ENCODE assay signal across 19 cellular contexts in genomic region chr19:1390594-1391423, GRCh38. TPM values are rescaled to one million over a fixed set of nuclear protein-coding genes. Genes with fewer than 3 reads are reported as not detected.
A peak's percentile ranks its signal among the peaks of the same experiment; 100 is the strongest.
DNase-seq lines count a peak whose midpoint lies in the region; ATAC-seq, FAIRE-seq and TF ChIP-seq lines count a peak whose summit lies in the region.
"Had no signal": no experiment of that assay in that cellular context is flagged by ENCODE, and none has a peak within 500 bp of the region (broad histone marks: within the 10 kb centered on the region; RNA-seq: fewer than 3 reads in every experiment).

No MANE protein-coding gene starts in this region.

- no peak for FAIRE-seq in HepG2 (lab: Jason Lieb, UNC)
- FAIRE-seq: A549, GM12878, H1 had no signal

- no peak for TF ChIP-seq RAD21 in HepG2 (CRISPR knock-in tag; IDR thresholded peaks at IDR 0.05)

- ATAC-seq in HepG2 (no peak), right lobe of liver (no peak)
- ATAC-seq: A549, GM12878 had no signal

- no peak overlapping the region for H2BK120ac ChIP-seq in neuronal stem cell (ENCODE audit: low read depth, low read length)

- peak overlapping the region; percentile 55 for H3K23ac ChIP-seq in neuronal stem cell (ENCODE audit: low read depth, low read length, poor library complexity)

- H4K91ac ChIP-seq in neuronal stem cell (ENCODE audit: low read depth, low read length, poor library complexity): no peak overlapping the region

- H3K9me3 ChIP-seq in HepG2 (ENCODE audit: low read length): no peaks in the 10 kb centered on the region
- H3K9me3 ChIP-seq in right lobe of liver: no peaks in the 10 kb centered on the region
- peaks cover 0 to 4% of the 10 kb centered on the region in 2 donors for H3K9me3 ChIP-seq in neuronal stem cell (replicated peaks in 1 of 2; ENCODE audit: control insufficient read depth in 2 of 2, insufficient read depth in 1 of 2, low read depth in 1 of 2, low read length in 2 of 2)
- H3K9me3 ChIP-seq: A549, BLaER1 had no signal

- TF ChIP-seq EP300 in HepG2 (IDR thresholded peaks at IDR 0.05; ENCODE audit: low read depth in 2 of 2, low read length in 2 of 2): no peak
- TF ChIP-seq EP300 in HepG2 (CRISPR knock-in tag; IDR thresholded peaks at IDR 0.05; ENCODE audit: borderline replicate concordance): no peak

- H3K4me1 ChIP-seq in HepG2 (ENCODE audit: insufficient read depth, low read length): peaks cover 17% of the 10 kb centered on the region
- H3K4me1 ChIP-seq in right lobe of liver: peaks cover 0 to 19% (median 6%) of the 10 kb centered on the region in 4 donors
- peaks cover 0 to 4% of the 10 kb centered on the region in 2 donors for H3K4me1 ChIP-seq in neuronal stem cell (ENCODE audit: control insufficient read depth in 2 of 2, insufficient read depth in 1 of 2, low read depth in 1 of 2, low read length in 2 of 2)
- H3K4me1 ChIP-seq: A549 had no signal

- H2AFZ ChIP-seq in HepG2 (ENCODE audit: low read length) (no peak overlapping the region), neuronal stem cell (ENCODE audit: low read length) (no peak overlapping the region)

- H3K36me3 ChIP-seq in HepG2 (replicated peaks in 1 of 2; ENCODE audit: control insufficient read depth in 1 of 2, insufficient read depth in 2 of 2, low read length in 2 of 2) (peaks cover 9 to 35% of the 10 kb centered on the region in 2 experiments), right lobe of liver (peaks cover 0 to 31% (median 5%) of the 10 kb centered on the region in 4 donors), neuronal stem cell (replicated peaks in 1 of 2; ENCODE audit: control insufficient read depth in 2 of 2, insufficient read depth in 2 of 2, low read length in 2 of 2) (peaks cover 22 to 43% of the 10 kb centered on the region in 2 donors)

- TF ChIP-seq POLR2A in HepG2 (IDR thresholded peaks at IDR 0.05; ENCODE audit: insufficient read depth in 1 of 2, low read depth in 2 of 2, low read length in 2 of 2): no peak
- no peak for TF ChIP-seq POLR2A in right lobe of liver (IDR thresholded peaks at IDR 0.05)

- no peak overlapping the region for H2BK5ac ChIP-seq in neuronal stem cell (ENCODE audit: low read length)

- in situ Hi-C loops in HepG2 (cut with HindIII; ENCODE audit: extremely low pct_ligation_motif_present, low pct_unique_long_range_greater_than_20kb): no loop called here

- H3K4me3 ChIP-seq in HepG2 (replicated peaks in 1 of 3; ENCODE audit: insufficient read depth in 1 of 3, low read depth in 2 of 3, low read length in 3 of 3): no peak overlapping the region
- H3K4me3 ChIP-seq in right lobe of liver: no peak overlapping the region
- H3K4me3 ChIP-seq in dorsolateral prefrontal cortex: peak overlapping the region in 2 of 59 donors; percentile 11 to 18
- H3K4me3 ChIP-seq in neuronal stem cell (ENCODE audit: low read length in 2 of 2): no peak overlapping the region
- H3K4me3 ChIP-seq: A549, BLaER1, GM12878 had no signal

- H3K14ac ChIP-seq in neuronal stem cell (ENCODE audit: low read length): peak overlapping the region; percentile 56

- no peak overlapping the region for H3K4ac ChIP-seq in neuronal stem cell (ENCODE audit: low read length)

- H4K8ac ChIP-seq in neuronal stem cell (ENCODE audit: low read depth, low read length): no peak overlapping the region

- H2BK15ac ChIP-seq in neuronal stem cell (ENCODE audit: low read length): no peak overlapping the region

- H3K79me2 ChIP-seq in HepG2 (ENCODE audit: insufficient read depth, low read length): peaks cover 4% of the 10 kb centered on the region

- no peak overlapping the region for H3K18ac ChIP-seq in neuronal stem cell (ENCODE audit: low read length)

- intact Hi-C loops in HepG2 (cut with micrococcal nuclease; ENCODE audit: unreplicated experiment): no loop called here
- intact Hi-C loops in right lobe of liver (cut with DNase I): loop anchor here in 1 of 2 donors (10.0 kb wide), 1 partner anchor 106 kb away; the partner anchor contains the start of gene EFNA2
- intact Hi-C loops in dorsolateral prefrontal cortex (cut with DNase I): no loop called here

- POLR2A ChIA-PET in HepG2 (lab: Yijun Ruan, JAX): no interaction called here

- DNase-seq in HepG2 (ENCODE audit: low spot score) (no peak), right lobe of liver (no peak), dorsolateral prefrontal cortex (no peak), neuronal stem cell (ENCODE audit: low spot score) (no peak), NCI-H1694 (lab: John Stamatoyannopoulos, UW) (no peak), EL (no peak), NCI-H2171 treated with DMSO at 0.1 percent for 48 hours (lab: John Stamatoyannopoulos, UW) (no peak), hepatic stellate cell (ENCODE audit: low spot score) (no peak)
- DNase-seq: CD4-positive, alpha-beta memory T cell; DMS79 treated with DMSO at 0.1 percent for 48 hours; H9; IMR-90 had no signal

- H2AK5ac ChIP-seq in neuronal stem cell (ENCODE audit: low read depth, low read length): no peak overlapping the region

- no peaks in the 10 kb centered on the region for H4K20me1 ChIP-seq in HepG2 (ENCODE audit: insufficient read depth, low read length)

- H3K27ac ChIP-seq in HepG2 (ENCODE audit: extremely low read length, insufficient read depth, low read length): no peak overlapping the region
- H3K27ac ChIP-seq in right lobe of liver: no peak overlapping the region
- H3K27ac ChIP-seq in dorsolateral prefrontal cortex: peak overlapping the region in 58 of 59 donors; percentile 86 to 100 (median 97)
- H3K27ac ChIP-seq in neuronal stem cell (replicated peaks; ENCODE audit: low read length): no peak overlapping the region
- H3K27ac ChIP-seq: 22Rv1, A549, BLaER1, HL-60 had no signal

- H2BK12ac ChIP-seq in neuronal stem cell (ENCODE audit: low read length): no peak overlapping the region

- H3K9ac ChIP-seq in HepG2 (ENCODE audit: insufficient read depth, low read depth, low read length): no peak overlapping the region
- H3K9ac ChIP-seq in neuronal stem cell (ENCODE audit: low read depth, low read length, poor library complexity): no peak overlapping the region
- H3K9ac ChIP-seq: BLaER1 had no signal

- TF ChIP-seq CTCF in HepG2 (CRISPR knock-in tag; IDR thresholded peaks at IDR 0.05) (no peak), right lobe of liver (IDR thresholded peaks at IDR 0.05) (no peak), dorsolateral prefrontal cortex (IDR thresholded peaks at IDR 0.05 in 54 of 56, conservative IDR thresholded peaks at IDR 0.05 in 2 of 56; ENCODE audit: low read depth in 1 of 56, partially characterized antibody in 56 of 56) (no peak)

- 98% methylated on average over 43 of the region's 61 CpGs for WGBS in HepG2 (ENCODE audit: low lambda C conversion rate)
- 96% methylated on average over 5 of the region's 61 CpGs for WGBS in right lobe of liver (ENCODE audit: insufficient coverage, low coverage, low lambda C conversion rate, missing lambda C conversion rate)
- WGBS in neuronal stem cell (ENCODE audit: extremely low coverage in 2 of 2, insufficient read length in 2 of 2, insufficient replicate concordance in 1 of 2), 2 donors: no CpG with 5 or more reads among the region's 61 CpGs

- CTCF ChIA-PET in HepG2 (lab: Yijun Ruan, JAX; ENCODE audit: low intra/inter-chr PET ratio, low total read pairs): no interaction called here

- peaks cover 17% of the 10 kb centered on the region for H3K79me1 ChIP-seq in neuronal stem cell (ENCODE audit: low read depth, low read length)

- H3K4me2 ChIP-seq in HepG2 (ENCODE audit: low read depth, low read length) (no peak overlapping the region), neuronal stem cell (ENCODE audit: insufficient read depth, low read length, poor library complexity, severe bottlenecking) (no peak overlapping the region)
- H3K4me2 ChIP-seq: A549, BLaER1 had no signal

- H3K27me3 ChIP-seq in HepG2 (ENCODE audit: control insufficient read depth in 1 of 2, insufficient read depth in 2 of 2, low read length in 2 of 2) (no peaks in the 10 kb centered on the region), right lobe of liver (no peaks in the 10 kb centered on the region), dorsolateral prefrontal cortex (no peaks in the 10 kb centered on the region), neuronal stem cell (ENCODE audit: control insufficient read depth in 3 of 3, insufficient read depth in 3 of 3, low read depth in 1 of 3, low read length in 3 of 3) (peaks cover 0 to 2% (median 0%) of the 10 kb centered on the region in 3 experiments)
- H3K27me3 ChIP-seq: BLaER1 had no signal

- BruUV-seq in HepG2 (replicated peaks; lab: Mats Ljungman, UMichigan): no TSS peak

RNA-seq across cellular contexts. Expression of gene NDUFS7, which starts 7.1 kb away (rescaled TPM):
- total RNA-seq in HepG2 (2016; rRNA removed; fragmentation: Illumina TruSeq; extraction: Trizol) (41.9 and 66.9 TPM in 2 replicates), right lobe of liver (100 to 1,000 TPM in 2 of 6 experiments, 10 to 100 TPM in 4; 70.1 to 210 (median 85.0) TPM), dorsolateral prefrontal cortex (100 to 1,000 TPM; 105 to 222 (median 151) TPM)
- total RNA-seq in HepG2 (2016; cell fraction: cytosol; rRNA removed; fragmentation: Illumina TruSeq; extraction: Trizol; ENCODE audit: low read depth): 18.8 and 21.5 TPM in 2 replicates
- total RNA-seq in HepG2 (2016; cell fraction: insoluble cytoplasmic fraction; rRNA removed; fragmentation: Illumina TruSeq; extraction: Trizol): 44.6 and 65.2 TPM in 2 replicates
- total RNA-seq in HepG2 (2016; cell fraction: membrane; rRNA removed; fragmentation: Illumina TruSeq; extraction: Trizol): 20.5 and 26.2 TPM in 2 replicates
- 38.7 and 47.0 TPM in 2 replicates for total RNA-seq in HepG2 (2016; cell fraction: nucleus; rRNA removed; fragmentation: Illumina TruSeq; extraction: Trizol)
- polyA plus RNA-seq in HepG2 (2011; rRNA removed): 34.3 and 39.2 TPM in 2 replicates
- 40.7 and 105 TPM in 2 replicates for polyA plus RNA-seq in HepG2 (2011; cell fraction: cytosol; rRNA removed)
- polyA plus RNA-seq in HepG2 (2011; cell fraction: nucleus; rRNA removed): 81.3 and 103 TPM in 2 replicates
- polyA plus RNA-seq in HepG2 (2012): 23.8 and 33.4 TPM in 2 replicates
- 23.8 and 28.5 TPM in 2 replicates for polyA plus RNA-seq in HepG2 (2016; cell fraction: cytosol; fragmentation: Illumina TruSeq; extraction: Trizol; ENCODE audit: low read depth)
- polyA plus RNA-seq in HepG2 (2016; cell fraction: insoluble cytoplasmic fraction; fragmentation: Illumina TruSeq; extraction: Trizol; ENCODE audit: low read depth): 44.9 and 52.6 TPM in 2 replicates
- polyA plus RNA-seq in HepG2 (2016; cell fraction: membrane; fragmentation: Illumina TruSeq; extraction: Trizol; ENCODE audit: low read depth): 17.9 and 21.2 TPM in 2 replicates
- polyA plus RNA-seq in HepG2 (2016; cell fraction: nucleus; fragmentation: Illumina TruSeq; extraction: Trizol; ENCODE audit: insufficient read depth, low read depth): 72.2 and 84.5 TPM in 2 replicates
- 40.5 and 74.3 TPM in 2 replicates for polyA minus RNA-seq in HepG2 (2011; rRNA and poly(A)+ RNA removed; ENCODE audit: low replicate concordance)
- polyA minus RNA-seq in HepG2 (2011; cell fraction: cytosol; rRNA and poly(A)+ RNA removed): 34.4 and 46.1 TPM in 2 replicates
- polyA minus RNA-seq in HepG2 (2011; cell fraction: nucleus; rRNA and poly(A)+ RNA removed): 8.9 and 9.0 TPM in 2 replicates
- polyA plus RNA-seq in neuronal stem cell (2013, experiment 1 of 2): 61.9 TPM
- 60.2 TPM for polyA plus RNA-seq in neuronal stem cell (2013, experiment 2 of 2)

RNA-seq across cellular contexts. Expression of gene GAMT, which starts 10.5 kb away (rescaled TPM):
- total RNA-seq in HepG2 (2016; rRNA removed; fragmentation: Illumina TruSeq; extraction: Trizol) (113 and 124 TPM in 2 replicates), right lobe of liver (100 to 1,000 TPM; 151 to 380 (median 221) TPM), dorsolateral prefrontal cortex (10 to 100 TPM; 30.0 to 91.1 (median 47.4) TPM)
- 167 and 206 TPM in 2 replicates for total RNA-seq in HepG2 (2016; cell fraction: cytosol; rRNA removed; fragmentation: Illumina TruSeq; extraction: Trizol; ENCODE audit: low read depth)
- 112 and 125 TPM in 2 replicates for total RNA-seq in HepG2 (2016; cell fraction: insoluble cytoplasmic fraction; rRNA removed; fragmentation: Illumina TruSeq; extraction: Trizol)
- 130 and 170 TPM in 2 replicates for total RNA-seq in HepG2 (2016; cell fraction: membrane; rRNA removed; fragmentation: Illumina TruSeq; extraction: Trizol)
- 42.6 and 51.4 TPM in 2 replicates for total RNA-seq in HepG2 (2016; cell fraction: nucleus; rRNA removed; fragmentation: Illumina TruSeq; extraction: Trizol)
- polyA plus RNA-seq in HepG2 (2011; rRNA removed): 115 and 120 TPM in 2 replicates
- 103 and 156 TPM in 2 replicates for polyA plus RNA-seq in HepG2 (2011; cell fraction: cytosol; rRNA removed)
- 88.3 and 90.1 TPM in 2 replicates for polyA plus RNA-seq in HepG2 (2011; cell fraction: nucleus; rRNA removed)
- 74.3 and 76.0 TPM in 2 replicates for polyA plus RNA-seq in HepG2 (2012)
- 282 and 316 TPM in 2 replicates for polyA plus RNA-seq in HepG2 (2016; cell fraction: cytosol; fragmentation: Illumina TruSeq; extraction: Trizol; ENCODE audit: low read depth)
- polyA plus RNA-seq in HepG2 (2016; cell fraction: insoluble cytoplasmic fraction; fragmentation: Illumina TruSeq; extraction: Trizol; ENCODE audit: low read depth): 152 and 183 TPM in 2 replicates
- polyA plus RNA-seq in HepG2 (2016; cell fraction: membrane; fragmentation: Illumina TruSeq; extraction: Trizol; ENCODE audit: low read depth): 195 and 222 TPM in 2 replicates
- polyA plus RNA-seq in HepG2 (2016; cell fraction: nucleus; fragmentation: Illumina TruSeq; extraction: Trizol; ENCODE audit: insufficient read depth, low read depth): 119 and 134 TPM in 2 replicates
- 46.3 and 144 TPM in 2 replicates for polyA minus RNA-seq in HepG2 (2011; rRNA and poly(A)+ RNA removed; ENCODE audit: low replicate concordance)
- 48.8 and 63.0 TPM in 2 replicates for polyA minus RNA-seq in HepG2 (2011; cell fraction: cytosol; rRNA and poly(A)+ RNA removed)
- polyA minus RNA-seq in HepG2 (2011; cell fraction: nucleus; rRNA and poly(A)+ RNA removed): 20.3 and 21.1 TPM in 2 replicates
- 41.6 TPM for polyA plus RNA-seq in neuronal stem cell (2013, experiment 1 of 2)
- 42.6 TPM for polyA plus RNA-seq in neuronal stem cell (2013, experiment 2 of 2)

RNA-seq across cellular contexts. Expression of gene DAZAP1, which starts 16.6 kb away (rescaled TPM):
- total RNA-seq in HepG2 (2016; rRNA removed; fragmentation: Illumina TruSeq; extraction: Trizol): 50.5 and 79.2 TPM in 2 replicates
- total RNA-seq in HepG2 (2016; cell fraction: cytosol; rRNA removed; fragmentation: Illumina TruSeq; extraction: Trizol; ENCODE audit: low read depth): 72.9 and 77.7 TPM in 2 replicates
- total RNA-seq in HepG2 (2016; cell fraction: insoluble cytoplasmic fraction; rRNA removed; fragmentation: Illumina TruSeq; extraction: Trizol): 43.4 and 84.1 TPM in 2 replicates
- 104 and 106 TPM in 2 replicates for total RNA-seq in HepG2 (2016; cell fraction: membrane; rRNA removed; fragmentation: Illumina TruSeq; extraction: Trizol)
- total RNA-seq in HepG2 (2016; cell fraction: nucleus; rRNA removed; fragmentation: Illumina TruSeq; extraction: Trizol): 38.3 and 43.3 TPM in 2 replicates
- 58.7 and 63.3 TPM in 2 replicates for polyA plus RNA-seq in HepG2 (2011; rRNA removed)
- polyA plus RNA-seq in HepG2 (2011; cell fraction: cytosol; rRNA removed): 37.8 and 48.2 TPM in 2 replicates
- 99.5 and 105 TPM in 2 replicates for polyA plus RNA-seq in HepG2 (2011; cell fraction: nucleus; rRNA removed)
- polyA plus RNA-seq in HepG2 (2012): 48.3 and 71.8 TPM in 2 replicates
- 108 and 114 TPM in 2 replicates for polyA plus RNA-seq in HepG2 (2016; cell fraction: cytosol; fragmentation: Illumina TruSeq; extraction: Trizol; ENCODE audit: low read depth)
- polyA plus RNA-seq in HepG2 (2016; cell fraction: insoluble cytoplasmic fraction; fragmentation: Illumina TruSeq; extraction: Trizol; ENCODE audit: low read depth): 86.3 and 104 TPM in 2 replicates
- polyA plus RNA-seq in HepG2 (2016; cell fraction: membrane; fragmentation: Illumina TruSeq; extraction: Trizol; ENCODE audit: low read depth): 117 and 124 TPM in 2 replicates
- polyA plus RNA-seq in HepG2 (2016; cell fraction: nucleus; fragmentation: Illumina TruSeq; extraction: Trizol; ENCODE audit: insufficient read depth, low read depth): 140 and 145 TPM in 2 replicates
- 26.8 and 58.6 TPM in 2 replicates for polyA minus RNA-seq in HepG2 (2011; rRNA and poly(A)+ RNA removed; ENCODE audit: low replicate concordance)
- polyA minus RNA-seq in HepG2 (2011; cell fraction: cytosol; rRNA and poly(A)+ RNA removed): 32.1 and 33.1 TPM in 2 replicates
- 35.5 and 41.4 TPM in 2 replicates for polyA minus RNA-seq in HepG2 (2011; cell fraction: nucleus; rRNA and poly(A)+ RNA removed)
- total RNA-seq in right lobe of liver: 10 to 100 TPM; 22.3 to 50.9 (median 42.2) TPM
- total RNA-seq in dorsolateral prefrontal cortex: 100 to 1,000 TPM in 3 of 120 experiments, 10 to 100 TPM in 117; 46.4 to 115 (median 70.5) TPM
- polyA plus RNA-seq in neuronal stem cell (2013, experiment 1 of 2): 124 TPM
- 126 TPM for polyA plus RNA-seq in neuronal stem cell (2013, experiment 2 of 2)

RNA-seq across cellular contexts. Expression of gene RPS15, which starts 47.4 kb away (rescaled TPM):
- total RNA-seq in HepG2 (2016; rRNA removed; fragmentation: Illumina TruSeq; extraction: Trizol) (695 and 780 TPM in 2 replicates), right lobe of liver (1,000 to 10,000 TPM in 2 of 6 experiments, 100 to 1,000 TPM in 4; 334 to 1,615 (median 355) TPM), dorsolateral prefrontal cortex (100 to 1,000 TPM; 343 to 670 (median 497) TPM)
- total RNA-seq in HepG2 (2016; cell fraction: cytosol; rRNA removed; fragmentation: Illumina TruSeq; extraction: Trizol; ENCODE audit: low read depth): 693 and 734 TPM in 2 replicates
- total RNA-seq in HepG2 (2016; cell fraction: insoluble cytoplasmic fraction; rRNA removed; fragmentation: Illumina TruSeq; extraction: Trizol): 654 and 886 TPM in 2 replicates
- 967 and 1,125 TPM in 2 replicates for total RNA-seq in HepG2 (2016; cell fraction: membrane; rRNA removed; fragmentation: Illumina TruSeq; extraction: Trizol)
- total RNA-seq in HepG2 (2016; cell fraction: nucleus; rRNA removed; fragmentation: Illumina TruSeq; extraction: Trizol): 240 and 299 TPM in 2 replicates
- polyA plus RNA-seq in HepG2 (2011; rRNA removed): 1,411 and 1,504 TPM in 2 replicates
- polyA plus RNA-seq in HepG2 (2011; cell fraction: cytosol; rRNA removed): 2,214 and 3,196 TPM in 2 replicates
- 923 and 1,023 TPM in 2 replicates for polyA plus RNA-seq in HepG2 (2011; cell fraction: nucleus; rRNA removed)
- polyA plus RNA-seq in HepG2 (2012): 1,504 and 2,202 TPM in 2 replicates
- polyA plus RNA-seq in HepG2 (2016; cell fraction: cytosol; fragmentation: Illumina TruSeq; extraction: Trizol; ENCODE audit: low read depth): 1,868 and 2,054 TPM in 2 replicates
- 1,628 and 1,692 TPM in 2 replicates for polyA plus RNA-seq in HepG2 (2016; cell fraction: insoluble cytoplasmic fraction; fragmentation: Illumina TruSeq; extraction: Trizol; ENCODE audit: low read depth)
- 2,328 and 2,419 TPM in 2 replicates for polyA plus RNA-seq in HepG2 (2016; cell fraction: membrane; fragmentation: Illumina TruSeq; extraction: Trizol; ENCODE audit: low read depth)
- 895 and 898 TPM in 2 replicates for polyA plus RNA-seq in HepG2 (2016; cell fraction: nucleus; fragmentation: Illumina TruSeq; extraction: Trizol; ENCODE audit: insufficient read depth, low read depth)
- 538 and 916 TPM in 2 replicates for polyA minus RNA-seq in HepG2 (2011; rRNA and poly(A)+ RNA removed; ENCODE audit: low replicate concordance)
- 647 and 682 TPM in 2 replicates for polyA minus RNA-seq in HepG2 (2011; cell fraction: cytosol; rRNA and poly(A)+ RNA removed)
- polyA minus RNA-seq in HepG2 (2011; cell fraction: nucleus; rRNA and poly(A)+ RNA removed): 109 and 140 TPM in 2 replicates
- polyA plus RNA-seq in neuronal stem cell (2013, experiment 1 of 2): 3,965 TPM
- polyA plus RNA-seq in neuronal stem cell (2013, experiment 2 of 2): 3,732 TPM

RNA-seq across cellular contexts. Expression of gene APC2, which starts 59.1 kb away (rescaled TPM):
- 0.22 TPM in 1 of 2 replicates, not detected in the other for total RNA-seq in HepG2 (2016; rRNA removed; fragmentation: Illumina TruSeq; extraction: Trizol)
- under 0.01 TPM in 1 of 2 replicates, not detected in the other for total RNA-seq in HepG2 (2016; cell fraction: cytosol; rRNA removed; fragmentation: Illumina TruSeq; extraction: Trizol; ENCODE audit: low read depth)
- total RNA-seq in HepG2 (2016; cell fraction: insoluble cytoplasmic fraction; rRNA removed; fragmentation: Illumina TruSeq; extraction: Trizol): 0.02 and 0.27 TPM in 2 replicates
- 0.24 TPM in 1 of 2 replicates, not detected in the other for total RNA-seq in HepG2 (2016; cell fraction: membrane; rRNA removed; fragmentation: Illumina TruSeq; extraction: Trizol)
- total RNA-seq in HepG2 (2016; cell fraction: nucleus; rRNA removed; fragmentation: Illumina TruSeq; extraction: Trizol): 0.25 and 0.28 TPM in 2 replicates
- polyA plus RNA-seq in HepG2 (2011; rRNA removed): 0.08 and 0.16 TPM in 2 replicates
- 0.04 and 0.07 TPM in 2 replicates for polyA plus RNA-seq in HepG2 (2011; cell fraction: cytosol; rRNA removed)
- 0.37 and 0.61 TPM in 2 replicates for polyA plus RNA-seq in HepG2 (2011; cell fraction: nucleus; rRNA removed)
- polyA plus RNA-seq in HepG2 (2012): 0.11 and 0.28 TPM in 2 replicates
- polyA plus RNA-seq in HepG2 (2016; cell fraction: cytosol; fragmentation: Illumina TruSeq; extraction: Trizol; ENCODE audit: low read depth): not detected in 2 replicates
- polyA plus RNA-seq in HepG2 (2016; cell fraction: insoluble cytoplasmic fraction; fragmentation: Illumina TruSeq; extraction: Trizol; ENCODE audit: low read depth): not detected in 2 replicates
- not detected in 2 replicates for polyA plus RNA-seq in HepG2 (2016; cell fraction: membrane; fragmentation: Illumina TruSeq; extraction: Trizol; ENCODE audit: low read depth)
- 0.18 and 0.40 TPM in 2 replicates for polyA plus RNA-seq in HepG2 (2016; cell fraction: nucleus; fragmentation: Illumina TruSeq; extraction: Trizol; ENCODE audit: insufficient read depth, low read depth)
- polyA minus RNA-seq in HepG2 (2011; rRNA and poly(A)+ RNA removed; ENCODE audit: low replicate concordance): 0.40 and 0.77 TPM in 2 replicates
- polyA minus RNA-seq in HepG2 (2011; cell fraction: cytosol; rRNA and poly(A)+ RNA removed): 0.35 and 0.49 TPM in 2 replicates
- 0.52 and 0.75 TPM in 2 replicates for polyA minus RNA-seq in HepG2 (2011; cell fraction: nucleus; rRNA and poly(A)+ RNA removed)
- under 1 TPM in 3 of 6 experiments, not detected in 3; 0.06 to 0.13 (median 0.06) TPM for total RNA-seq in right lobe of liver
- total RNA-seq in dorsolateral prefrontal cortex: 100 to 1,000 TPM; 130 to 289 (median 183) TPM
- polyA plus RNA-seq in neuronal stem cell (2013, experiment 1 of 2): 3.4 TPM
- 3.9 TPM for polyA plus RNA-seq in neuronal stem cell (2013, experiment 2 of 2)
- total RNA-seq: CD4-positive, alpha-beta memory T cell had no signal
- polyA plus RNA-seq: CD14-positive monocyte; CD4-positive, alpha-beta memory T cell had no signal

Comparison
In these comparisons a context has a peak if more than half of its experiments do, and no peak if none do; other contexts are left out.
1. H3K27ac ChIP-seq: peak in dorsolateral prefrontal cortex (58 of 59); none in HepG2 (single experiment), right lobe of liver (0 of 3) and neuronal stem cell (single experiment).